6 cellular contexts compared by ENCODE assay signal in genomic region chr16:2515180-2515803, GRCh38. TPM values are rescaled to one million over a fixed set of nuclear protein-coding genes. Genes with fewer than 3 reads are reported as not detected.
DNase-seq lines count a peak whose midpoint lies in the region; FAIRE-seq and TF ChIP-seq lines count a peak whose summit lies in the region.

No MANE protein-coding gene starts in this region.

- peak overlapping the region; percentile 91 for H3K27ac Mint-ChIP-seq in activated CD4-positive, alpha-beta T cell treated with anti-CD3 and anti-CD28 coated beads, Interleukin-2, amount 10 ng/mL, durations not matched to agents 24 days and 14 days

- H3K36me3 Mint-ChIP-seq in activated CD4-positive, alpha-beta T cell treated with anti-CD3 and anti-CD28 coated beads, Interleukin-2, amount 10 ng/mL, durations not matched to agents 24 days and 14 days (ENCODE audit: low read depth): peaks cover 16% of the 10 kb centered on the region

- H3K4me1 Mint-ChIP-seq in activated CD4-positive, alpha-beta T cell treated with anti-CD3 and anti-CD28 coated beads, Interleukin-2, amount 10 ng/mL, durations not matched to agents 24 days and 14 days: peaks cover 47% of the 10 kb centered on the region

- peak; percentile 67 for DNase-seq in activated CD4-positive, alpha-beta T cell treated with anti-CD3 and anti-CD28 coated beads, Interleukin-2, amount 10 ng/mL, durations not matched to agents 24 days and 14 days
- no peak for DNase-seq in activated CD4-positive, alpha-beta T cell treated with anti-CD3 and anti-CD28 coated beads for 48 hours
- DNase-seq in foreskin fibroblast: peak in 1 of 2 donors; percentile 29
- DNase-seq in frontal cortex (ENCODE audit: low spot score in 2 of 2): no peak
- DNase-seq in globus pallidus (ENCODE audit: low spot score): no peak

- H3K4me3 ChIP-seq in foreskin fibroblast (ENCODE audit: low read depth in 1 of 2, low read length in 2 of 2): peak overlapping the region; percentile 81 to 96

- no peak for FAIRE-seq in frontal cortex (lab: Jason Lieb, UNC)

- H3K9me3 Mint-ChIP-seq in activated CD4-positive, alpha-beta T cell treated with anti-CD3 and anti-CD28 coated beads, Interleukin-2, amount 10 ng/mL, durations not matched to agents 24 days and 14 days: no peaks in the 10 kb centered on the region

- H3K27ac ChIP-seq in temporal lobe (ENCODE audit: low read depth, low read length): peak overlapping the region; percentile 96

- no peak for TF ChIP-seq CTCF in foreskin fibroblast (IDR thresholded peaks at IDR 0.05; ENCODE audit: low read depth, low read length)

- peaks cover 6% of the 10 kb centered on the region for H3K27me3 Mint-ChIP-seq in activated CD4-positive, alpha-beta T cell treated with anti-CD3 and anti-CD28 coated beads, Interleukin-2, amount 10 ng/mL, durations not matched to agents 24 days and 14 days

- intact Hi-C loops in activated CD4-positive, alpha-beta T cell treated with anti-CD3 and anti-CD28 coated beads, Interleukin-2, amount 10 ng/mL, durations not matched to agents 24 days and 14 days (cut with micrococcal nuclease): loop anchor here (10.0 kb wide), 1 partner anchor 90 kb away; no protein-coding TSS in a partner anchor

- peak overlapping the region; percentile 93 for H3K4me3 Mint-ChIP-seq in activated CD4-positive, alpha-beta T cell treated with anti-CD3 and anti-CD28 coated beads, Interleukin-2, amount 10 ng/mL, durations not matched to agents 24 days and 14 days

RNA-seq across cellular contexts. Expression of gene ATP6V0C, which starts 1.5 kb away (rescaled TPM):
- total RNA-seq in activated CD4-positive, alpha-beta T cell treated with anti-CD3 and anti-CD28 coated beads, Interleukin-2, amount 10 ng/mL, durations not matched to agents 24 days and 14 days: 105 and 122 TPM in 2 replicates
- total RNA-seq in temporal lobe (14.8 TPM), frontal cortex (10.6 TPM)

RNA-seq across cellular contexts. Expression of gene AMDHD2, which starts 4.9 kb away (rescaled TPM):
- total RNA-seq in activated CD4-positive, alpha-beta T cell treated with anti-CD3 and anti-CD28 coated beads, Interleukin-2, amount 10 ng/mL, durations not matched to agents 24 days and 14 days: 34.1 and 37.5 TPM in 2 replicates
- total RNA-seq in temporal lobe (9.6 TPM), frontal cortex (11.4 TPM)

RNA-seq across cellular contexts. Expression of gene CEMP1, which starts 15.9 kb away (rescaled TPM):
- 0.24 TPM in 1 of 2 replicates, not detected in the other for total RNA-seq in activated CD4-positive, alpha-beta T cell treated with anti-CD3 and anti-CD28 coated beads, Interleukin-2, amount 10 ng/mL, durations not matched to agents 24 days and 14 days
- total RNA-seq in temporal lobe (not detected), frontal cortex (0.41 TPM)

RNA-seq across cellular contexts. Expression of gene PDPK1, which starts 22.5 kb away (rescaled TPM):
- total RNA-seq in activated CD4-positive, alpha-beta T cell treated with anti-CD3 and anti-CD28 coated beads, Interleukin-2, amount 10 ng/mL, durations not matched to agents 24 days and 14 days: 50.7 and 51.9 TPM in 2 replicates
- 29.3 TPM for total RNA-seq in temporal lobe
- 28.5 TPM for total RNA-seq in frontal cortex

RNA-seq across cellular contexts. Expression of gene TBC1D24, which starts 40.4 kb away (rescaled TPM):
- 16.6 and 20.9 TPM in 2 replicates for total RNA-seq in activated CD4-positive, alpha-beta T cell treated with anti-CD3 and anti-CD28 coated beads, Interleukin-2, amount 10 ng/mL, durations not matched to agents 24 days and 14 days
- 22.1 TPM for total RNA-seq in temporal lobe
- total RNA-seq in frontal cortex: 24.5 TPM
